In genomic region chr3:535566-536416, GRCh38 we compare ENCODE assay signal across 8 cellular contexts.
DNase-seq lines count a peak whose midpoint lies in the region; ATAC-seq and TF ChIP-seq lines count a peak whose summit lies in the region.

No MANE protein-coding gene starts in this region.

- no peaks in the 10 kb centered on the region for H3K4me1 Mint-ChIP-seq in Calu3 (ENCODE audit: low read depth, unreplicated experiment)

- no peaks in the 10 kb centered on the region for H3K36me3 Mint-ChIP-seq in Calu3 (ENCODE audit: insufficient read depth, unreplicated experiment)

- DNase-seq in NCI-H1105 treated with DMSO at 0.1 percent for 48 hours (lab: John Stamatoyannopoulos, UW) (peak; percentile 48), fibroblast of the aortic adventitia (ENCODE audit: low read depth) (peak; percentile 10), posterior vena cava (ENCODE audit: low spot score) (peak; percentile 79), Calu3 (no peak), GM19240 (ENCODE audit: insufficient read length, low spot score) (no peak), activated gamma-delta T cell treated with Interleukin-2 at 50 U/mL for 16 hours (no peak), middle frontal gyrus (ENCODE audit: extremely low spot score, low spot score) (no peak)

- ATAC-seq in GM18517 (IDR thresholded peaks at IDR 0.05; ENCODE audit: unreplicated experiment): peak; percentile 77

- H3K9me3 Mint-ChIP-seq in Calu3 (ENCODE audit: low read depth, unreplicated experiment): no peaks in the 10 kb centered on the region

- H3K4me3 Mint-ChIP-seq in Calu3 (ENCODE audit: low read depth, unreplicated experiment): no peak overlapping the region

- CTCF ChIA-PET in Calu3 (lab: Charles Lee): no interaction called here

- intact Hi-C loops in posterior vena cava (cut with DNase I) (no loop called here), Calu3 (cut with micrococcal nuclease; ENCODE audit: unreplicated experiment) (no loop called here)

- BruUV-seq in Calu3 (replicated peaks; lab: Mats Ljungman, UMichigan): no TSS peak

- peak overlapping the region; percentile 53 for H3K4me3 ChIP-seq in fibroblast of the aortic adventitia (ENCODE audit: low read depth, low read length)

- H3K27me3 Mint-ChIP-seq in Calu3 (ENCODE audit: unreplicated experiment): no peaks in the 10 kb centered on the region

- no peak overlapping the region for H3K27ac Mint-ChIP-seq in Calu3 (ENCODE audit: unreplicated experiment)

- TF ChIP-seq CTCF in fibroblast of the aortic adventitia (IDR thresholded peaks at IDR 0.05; ENCODE audit: insufficient read depth, low read length): no peak
- TF ChIP-seq CTCF in Calu3 (IDR thresholded peaks at IDR 0.05; ENCODE audit: unreplicated experiment): no peak

Comparison
In these comparisons a context has a peak if more than half of its experiments do, and no peak if none do; other contexts are left out.
1. DNase-seq: peak in NCI-H1105 treated with DMSO at 0.1 percent for 48 hours (single experiment), fibroblast of the aortic adventitia (single experiment) and posterior vena cava (single experiment); none in Calu3 (single experiment), GM19240 (single experiment), activated gamma-delta T cell treated with Interleukin-2 at 50 U/mL for 16 hours (single experiment) and middle frontal gyrus (single experiment).